Comparison of ENCODE assay signal across 30 cellular contexts in genomic region chr10:108601856-108602255, GRCh38.
DNase-seq lines count a peak whose midpoint lies in the region; ATAC-seq, FAIRE-seq and TF ChIP-seq lines count a peak whose summit lies in the region.
"Had no signal": no experiment of that assay in that cellular context is flagged by ENCODE, and none has a peak within 500 bp of the region (broad histone marks: within the 10 kb centered on the region; RNA-seq: fewer than 3 reads in every experiment).

No MANE protein-coding gene starts in this region.

- peaks cover 0 to under 1% of the 10 kb centered on the region in 2 donors for H3K9me3 ChIP-seq in left lung
- H3K9me3 ChIP-seq: prostate gland, testis had no signal

- H3K4me3 ChIP-seq in GM06990 (replicated peaks; ENCODE audit: low read depth, low read length) (peak overlapping the region; percentile 5; the same call in 1 of the 2 replicates), bronchial epithelial cell (ENCODE audit: low read depth, low read length) (no peak overlapping the region), left lung (no peak overlapping the region)
- H3K4me3 ChIP-seq: GM23338, prostate gland, testis had no signal

- intact Hi-C loops in left lung (cut with DNase I): no loop called here

- no peak overlapping the region for H3K27ac ChIP-seq in left lung
- H3K27ac ChIP-seq: prostate gland, testis had no signal

- H3K36me3 ChIP-seq in GM06990 (ENCODE audit: control insufficient read depth, insufficient read depth, low read length) (no peaks in the 10 kb centered on the region), bronchial epithelial cell (ENCODE audit: control insufficient read depth, insufficient read depth, low read length) (no peaks in the 10 kb centered on the region), left lung (no peaks in the 10 kb centered on the region)
- H3K36me3 ChIP-seq: prostate gland had no signal

- no peak overlapping the region for H3K27ac Mint-ChIP-seq in activated T-helper 17 cell treated with anti-CD3 and anti-CD28 coated beads, Interleukin-2, amount 50 U/mL, for 72 hours
- H3K27ac Mint-ChIP-seq: activated CD8-positive, alpha-beta T cell treated with anti-CD3 and anti-CD28 coated beads, Interleukin-2, amount 10 ng/mL, durations not matched to agents 7 days and 5 days; activated naive CD8-positive, alpha-beta T cell; GM23338; T-helper 17 cell had no signal

- no peaks in the 10 kb centered on the region for H3K4me1 ChIP-seq in left lung
- H3K4me1 ChIP-seq: prostate gland, testis had no signal

- H3K4me3 Mint-ChIP-seq in activated T-helper 17 cell treated with anti-CD3 and anti-CD28 coated beads, Interleukin-2, amount 50 U/mL, for 72 hours: no peak overlapping the region
- H3K4me3 Mint-ChIP-seq: activated CD8-positive, alpha-beta T cell treated with anti-CD3 and anti-CD28 coated beads, Interleukin-2, amount 10 ng/mL, durations not matched to agents 7 days and 5 days; activated naive CD8-positive, alpha-beta T cell; central memory CD8-positive, alpha-beta T cell; GM23338; T-helper 17 cell had no signal

- no peaks in the 10 kb centered on the region for H3K27me3 Mint-ChIP-seq in activated T-helper 17 cell treated with anti-CD3 and anti-CD28 coated beads, Interleukin-2, amount 50 U/mL, for 72 hours
- H3K27me3 Mint-ChIP-seq: activated naive CD8-positive, alpha-beta T cell; central memory CD8-positive, alpha-beta T cell; T-helper 17 cell had no signal

- H3K36me3 Mint-ChIP-seq in activated T-helper 17 cell treated with anti-CD3 and anti-CD28 coated beads, Interleukin-2, amount 50 U/mL, for 72 hours (ENCODE audit: low read depth): no peaks in the 10 kb centered on the region
- H3K36me3 Mint-ChIP-seq: activated naive CD8-positive, alpha-beta T cell had no signal

- H3K4me1 Mint-ChIP-seq in activated T-helper 17 cell treated with anti-CD3 and anti-CD28 coated beads, Interleukin-2, amount 50 U/mL, for 72 hours: no peaks in the 10 kb centered on the region
- H3K4me1 Mint-ChIP-seq: central memory CD8-positive, alpha-beta T cell; T-helper 17 cell had no signal

- H3K27me3 ChIP-seq in GM06990 (replicated peaks; ENCODE audit: control insufficient read depth, insufficient read depth, low read length) (no peaks in the 10 kb centered on the region), bronchial epithelial cell (ENCODE audit: control insufficient read depth, insufficient read depth, low read length) (no peaks in the 10 kb centered on the region), left lung (no peaks in the 10 kb centered on the region)
- H3K27me3 ChIP-seq: testis had no signal

- TF ChIP-seq CTCF in GM06990 (IDR thresholded peaks at IDR 0.05; ENCODE audit: insufficient read depth, low read length, poor library complexity, severe bottlenecking): no peak
- no peak for TF ChIP-seq CTCF in bronchial epithelial cell (IDR thresholded peaks at IDR 0.05; ENCODE audit: insufficient read depth, low read length, severe bottlenecking)
- no peak for TF ChIP-seq CTCF in left lung (IDR thresholded peaks at IDR 0.05)

- peaks cover 4% of the 10 kb centered on the region for H3K9me3 Mint-ChIP-seq in activated T-helper 17 cell treated with anti-CD3 and anti-CD28 coated beads, Interleukin-2, amount 50 U/mL, for 72 hours
- H3K9me3 Mint-ChIP-seq: GM23338 had no signal

- no peak for DNase-seq in GM06990 (ENCODE audit: extremely low read depth, insufficient read length)
- DNase-seq in M059J (ENCODE audit: low read depth): peak; percentile 48
- DNase-seq in bronchial epithelial cell (ENCODE audit: low read depth): peak; percentile 74
- DNase-seq in left lung: no peak
- DNase-seq in NCI-H187 treated with DMSO at 0.1 percent for 48 hours (lab: John Stamatoyannopoulos, UW): no peak
- DNase-seq: activated CD4-positive, alpha-beta T cell treated with anti-CD3 and anti-CD28 coated beads for 1 hour; activated CD8-positive, alpha-beta T cell treated with anti-CD3 and anti-CD28 coated beads, Interleukin-2, amount 10 ng/mL, durations not matched to agents 7 days and 5 days; activated effector memory CD4-positive, alpha-beta T cell treated with Interleukin-2 at 50 U/mL for 16 hours; aorta; C1 segment of cervical spinal cord; DND-41; glutamatergic neuron; KBM-7; MM.1S; NCI-H1417 treated with DMSO at 0.1 percent for 48 hours; NCI-H2081 treated with DMSO at 0.1 percent for 48 hours; NCI-H345; NCI-H774; RPMI8226; stimulated activated naive CD4-positive, alpha-beta T cell treated with Interleukin-2 at 50 U/mL for 16 hours; T-helper 17 cell; testis had no signal

- no peak for FAIRE-seq in bronchial epithelial cell (lab: Jason Lieb, UNC)
- FAIRE-seq: GM12891 had no signal

- ATAC-seq in left lung (peak; percentile 39), HG02623 (IDR thresholded peaks at IDR 0.05; ENCODE audit: unreplicated experiment) (no peak), HG03342 (IDR thresholded peaks at IDR 0.05; ENCODE audit: unreplicated experiment) (no peak)
- ATAC-seq in activated T-helper 17 cell treated with anti-CD3 and anti-CD28 coated beads, Interleukin-2, amount 50 U/mL, for 72 hours (replicated peaks): no peak
- ATAC-seq: activated CD8-positive, alpha-beta T cell treated with anti-CD3 and anti-CD28 coated beads, Interleukin-2, amount 10 ng/mL, durations not matched to agents 7 days and 5 days; GM23338; T-helper 17 cell had no signal

Comparison
In these comparisons a context has a peak if more than half of its experiments do, and no peak if none do; other contexts are left out.
1. DNase-seq: peak in M059J (single experiment) and bronchial epithelial cell (single experiment); none in GM06990 (single experiment), left lung (0 of 2) and NCI-H187 treated with DMSO at 0.1 percent for 48 hours (single experiment).